In the genomic region with DNA sequence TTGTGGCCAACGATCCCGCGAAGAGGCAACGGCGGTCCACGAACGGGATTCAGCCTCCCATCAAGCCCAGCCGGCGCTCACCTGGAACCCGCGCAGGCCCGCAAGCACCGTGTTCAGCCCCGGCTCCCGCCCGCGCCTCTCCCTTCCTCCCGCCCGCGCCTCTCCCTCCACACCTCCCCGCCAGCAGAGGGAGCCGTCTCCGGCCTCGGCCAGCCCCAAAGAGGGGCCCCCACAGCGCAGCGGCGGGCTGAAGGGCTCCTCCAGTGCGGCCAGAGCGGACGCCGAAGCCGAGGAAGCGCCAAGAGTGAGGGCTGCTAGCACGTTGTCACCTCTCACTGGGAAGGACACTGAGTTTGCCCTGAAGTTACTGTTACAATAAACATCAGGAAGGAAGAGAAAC, we compare ENCODE assay signal across 9 cellular contexts. TPM values are rescaled to one million over a fixed set of nuclear protein-coding genes. Genes with fewer than 3 reads are reported as not detected.
A peak's percentile ranks its signal among the peaks of the same experiment; 100 is the strongest.
DNase-seq lines count a peak whose midpoint lies in the region; ATAC-seq, FAIRE-seq and TF ChIP-seq lines count a peak whose summit lies in the region.
"Had no signal": no experiment of that assay in that cellular context is flagged by ENCODE, and none has a peak within 500 bp of the region (broad histone marks: within the 10 kb centered on the region; RNA-seq: fewer than 3 reads in every experiment).

No MANE protein-coding gene starts in this region.

- FAIRE-seq in astrocyte (lab: Jason Lieb, UNC), result no peak
- FAIRE-seq in GM12892 (lab: Jason Lieb, UNC), result no peak

- no peaks in the 10 kb centered on the region for H4K20me1 ChIP-seq in astrocyte (ENCODE audit: insufficient read depth, low read length)

- peaks cover 24% of the 10 kb centered on the region for H3K27me3 Mint-ChIP-seq in astrocyte (ENCODE audit: low read depth, unreplicated experiment)
- peaks cover 30 to 53% of the 10 kb centered on the region in 2 donors for H3K27me3 Mint-ChIP-seq in stimulated activated naive B cell treated with anti-CD40 and anti-IgM and Interleukin-4, amounts not matched to agents 10 μg/mL and 1 μg/mL and 100 μg/mL, for 72 hours

- no peaks in the 10 kb centered on the region for H3K27me3 ChIP-seq in astrocyte (ENCODE audit: insufficient read depth, low read length)

- H2AFZ ChIP-seq in astrocyte (ENCODE audit: low read depth, low read length), result peak overlapping the region; percentile 65

- TF ChIP-seq POLR2A in GM12892 (IDR thresholded peaks at IDR 0.05; ENCODE audit: low read depth, low read length), result no peak

- peaks cover 2% of the 10 kb centered on the region for H3K36me3 Mint-ChIP-seq in astrocyte (ENCODE audit: low read depth, unreplicated experiment)
- H3K36me3 Mint-ChIP-seq in stimulated activated naive B cell treated with anti-CD40 and anti-IgM and Interleukin-4, amounts not matched to agents 10 μg/mL and 1 μg/mL and 100 μg/mL, for 72 hours, result peaks cover 0 to 4% of the 10 kb centered on the region in 2 donors

- peaks cover 4% of the 10 kb centered on the region for H3K4me1 ChIP-seq in astrocyte (ENCODE audit: insufficient read depth, low read length)

- H3K36me3 ChIP-seq in astrocyte (ENCODE audit: insufficient read depth, low read length), result no peaks in the 10 kb centered on the region

- H3K4me3 ChIP-seq in astrocyte (ENCODE audit: insufficient read depth, low read depth, low read length), result no peak overlapping the region

- peak overlapping the region; percentile 65 for H3K4me2 ChIP-seq in astrocyte (ENCODE audit: low read length)

- no peak overlapping the region for H3K27ac Mint-ChIP-seq in astrocyte (ENCODE audit: unreplicated experiment)
- H3K27ac Mint-ChIP-seq in stimulated activated naive B cell treated with anti-CD40 and anti-IgM and Interleukin-4, amounts not matched to agents 10 μg/mL and 1 μg/mL and 100 μg/mL, for 72 hours, result no peak overlapping the region

- no peak for ATAC-seq in stimulated activated naive B cell treated with anti-CD40 and anti-IgM and Interleukin-4, amounts not matched to agents 10 μg/mL and 1 μg/mL and 100 μg/mL, for 72 hours (replicated peaks)

- peaks cover 14% of the 10 kb centered on the region for H3K9me3 ChIP-seq in astrocyte (ENCODE audit: insufficient read depth, low read depth, low read length)

- H3K4me1 Mint-ChIP-seq in astrocyte (ENCODE audit: low read depth, unreplicated experiment), result peaks cover 6% of the 10 kb centered on the region
- H3K4me1 Mint-ChIP-seq in stimulated activated naive B cell treated with anti-CD40 and anti-IgM and Interleukin-4, amounts not matched to agents 10 μg/mL and 1 μg/mL and 100 μg/mL, for 72 hours, result peaks cover 0 to 5% of the 10 kb centered on the region in 2 donors

- no peaks in the 10 kb centered on the region for H3K79me2 ChIP-seq in astrocyte (ENCODE audit: insufficient read depth, low read length)

- H3K27ac ChIP-seq in astrocyte (ENCODE audit: low read depth, low read length), result no peak overlapping the region
- H3K27ac ChIP-seq: C4-2B had no signal

- peaks cover 14% of the 10 kb centered on the region for H3K9me3 Mint-ChIP-seq in astrocyte (ENCODE audit: unreplicated experiment)
- H3K9me3 Mint-ChIP-seq in stimulated activated naive B cell treated with anti-CD40 and anti-IgM and Interleukin-4, amounts not matched to agents 10 μg/mL and 1 μg/mL and 100 μg/mL, for 72 hours, result peaks cover 4 to 7% of the 10 kb centered on the region in 2 donors

- DNase-seq in SHP77 (lab: John Stamatoyannopoulos, UW) (peak; percentile 8 to 66), SHP77 treated with DMSO at 0.1 percent for 48 hours (lab: John Stamatoyannopoulos, UW) (no peak), astrocyte (ENCODE audit: low read depth) (no peak), iris pigment epithelial cell (ENCODE audit: low read depth) (peak; percentile 47), GM12892 (ENCODE audit: insufficient read length) (no peak), EL (no peak), H4 (ENCODE audit: low spot score) (no peak)
- no peak for DNase-seq in stimulated activated naive B cell treated with anti-CD40 and anti-IgM and Interleukin-4, amounts not matched to agents 10 μg/mL and 1 μg/mL and 100 μg/mL, for 72 hours

- TF ChIP-seq CTCF in astrocyte (IDR thresholded peaks at IDR 0.05; ENCODE audit: insufficient read depth, low read depth, low read length), result peak; percentile 8

- H3K9ac ChIP-seq in astrocyte (ENCODE audit: low read length), result no peak overlapping the region

- H3K4me3 Mint-ChIP-seq in astrocyte (ENCODE audit: unreplicated experiment), result peak overlapping the region; percentile 66
- peak overlapping the region; percentile 52 to 66 for H3K4me3 Mint-ChIP-seq in stimulated activated naive B cell treated with anti-CD40 and anti-IgM and Interleukin-4, amounts not matched to agents 10 μg/mL and 1 μg/mL and 100 μg/mL, for 72 hours

RNA-seq across cellular contexts. Expression of a gene that starts 55.3 kb away (rescaled TPM):
- total RNA-seq in astrocyte, result 300 and 337 TPM in 2 replicates
- polyA plus RNA-seq in GM12892 (2012; ENCODE audit: missing spikeins), result 39.7 TPM
- 104 and 119 TPM in 2 replicates for total RNA-seq in H4 (2014; rRNA removed; shearing (Covaris generic))

Comparison
In these comparisons a context has a peak if more than half of its experiments do, and no peak if none do; other contexts are left out.
1. DNase-seq: peak in SHP77 (2 of 2) and iris pigment epithelial cell (single experiment); none in SHP77 treated with DMSO at 0.1 percent for 48 hours (single experiment), astrocyte (single experiment), stimulated activated naive B cell treated with anti-CD40 and anti-IgM and Interleukin-4, amounts not matched to agents 10 μg/mL and 1 μg/mL and 100 μg/mL, for 72 hours (single experiment), GM12892 (single experiment), EL (single experiment) and H4 (single experiment).